10 cellular contexts compared by ENCODE assay signal in genomic region chr12:83389237-83389996, GRCh38.
DNase-seq lines count a peak whose midpoint lies in the region; ATAC-seq, FAIRE-seq and TF ChIP-seq lines count a peak whose summit lies in the region.
"Had no signal": no experiment of that assay in that cellular context is flagged by ENCODE, and none has a peak within 500 bp of the region (broad histone marks: within the 10 kb centered on the region; RNA-seq: fewer than 3 reads in every experiment).

No MANE protein-coding gene starts in this region.

- ATAC-seq in HG03442 (IDR thresholded peaks at IDR 0.05; ENCODE audit: unreplicated experiment) (peak; percentile 80), GM19395 (IDR thresholded peaks at IDR 0.05; ENCODE audit: unreplicated experiment) (no peak)

- DNase-seq in midbrain (lab: John Stamatoyannopoulos, UW) (peak; percentile 5), H54 (ENCODE audit: insufficient read length, low spot score) (no peak), HCEC 1CT (no peak), NK-92 (lab: John Stamatoyannopoulos, UW; ENCODE audit: unreplicated experiment) (no peak)
- DNase-seq: activated CD4-positive, CD25-positive, alpha-beta regulatory T cell; central memory CD4-positive, alpha-beta T cell had no signal

- TF ChIP-seq POLR2A in H54 (IDR thresholded peaks at IDR 0.05; ENCODE audit: low read depth, low read length): no peak

- TF ChIP-seq CTCF in GM12873 (IDR thresholded peaks at IDR 0.05; ENCODE audit: insufficient read depth, low read depth, low read length, missing control alignments) (peak; percentile 31), VCaP (conservative IDR thresholded peaks at IDR 0.05) (0 out of 2 replicates have a peak, but pooled peaks have one; percentile 20)

- no peak overlapping the region for H3K27ac ChIP-seq in VCaP

- no peak for FAIRE-seq in H54 (lab: Jason Lieb, UNC)
